Comparison of ENCODE assay signal across 8 cellular contexts in the genomic region with DNA sequence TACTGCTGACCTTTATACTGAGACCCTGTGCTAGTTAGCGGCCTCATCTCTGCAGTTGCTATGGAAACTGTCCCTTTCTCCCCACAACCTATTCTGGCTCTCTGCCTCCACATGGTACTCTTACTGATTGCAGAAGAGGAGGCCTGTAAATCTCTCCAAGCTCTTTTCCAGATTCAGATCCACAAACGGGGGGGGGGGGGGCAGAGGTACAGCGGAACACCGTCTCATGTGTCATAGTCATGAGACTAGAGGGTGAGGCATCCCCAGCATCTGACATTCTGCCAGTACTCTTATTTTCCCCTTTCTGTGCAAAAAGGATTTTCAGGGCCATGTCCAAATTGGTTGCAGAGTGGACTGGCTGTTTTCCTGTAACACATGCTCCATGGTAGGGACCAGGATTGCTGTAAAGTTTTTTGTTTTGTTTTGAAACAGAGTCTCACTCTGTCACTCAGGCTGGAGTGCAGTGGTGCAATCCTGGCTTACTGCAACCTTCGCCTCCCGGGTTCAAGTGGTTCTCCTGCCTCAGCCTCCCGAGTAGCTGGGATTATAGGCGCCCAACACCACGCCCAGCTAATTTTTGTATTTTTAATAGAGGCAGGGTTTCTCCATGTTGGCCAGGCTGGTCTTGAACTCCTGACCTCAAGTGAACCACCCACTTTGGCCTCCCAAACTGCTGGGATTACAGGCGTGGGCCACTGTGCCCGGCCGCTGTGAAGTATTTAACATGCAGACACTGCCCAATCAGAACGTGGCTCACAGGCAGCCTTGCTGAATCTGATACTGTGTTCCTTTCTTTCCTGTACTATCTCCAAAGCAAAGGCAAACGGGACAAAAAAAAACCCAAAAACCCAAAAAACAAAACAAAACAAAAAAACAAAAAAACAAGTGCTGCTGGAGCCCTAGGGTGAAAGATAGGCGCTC. TPM values are rescaled to one million over a fixed set of nuclear protein-coding genes. Genes with fewer than 3 reads are reported as not detected.
DNase-seq lines count a peak whose midpoint lies in the region; ATAC-seq and TF ChIP-seq lines count a peak whose summit lies in the region.

No MANE protein-coding gene starts in this region.

- peaks cover 12% of the 10 kb centered on the region for H3K27me3 Mint-ChIP-seq in activated T-helper 2 cell treated with anti-CD3 and anti-CD28 coated beads, Interferon-gamma antibody, Interleukin-2, Interleukin-4, amounts not matched to agents 10 μg/mL and 5 μg/mL and 100 μg/mL, durations not matched to agents 14 hours and 24 hours and 36 hours (ENCODE audit: low read depth)

- ATAC-seq in upper lobe of left lung (ENCODE audit: low FRiP score in 2 of 2) (no peak), HG02973 (IDR thresholded peaks at IDR 0.05; ENCODE audit: unreplicated experiment) (no peak)

- H3K4me1 ChIP-seq in cardiac muscle cell (ENCODE audit: low read depth) (peaks cover 20% of the 10 kb centered on the region), upper lobe of left lung (peaks cover 6 to 22% (median 13%) of the 10 kb centered on the region in 4 donors)

- H3K9me3 ChIP-seq in cardiac muscle cell (ENCODE audit: low read depth) (no peaks in the 10 kb centered on the region), upper lobe of left lung (no peaks in the 10 kb centered on the region)

- H3K9me3 Mint-ChIP-seq in activated T-helper 2 cell treated with anti-CD3 and anti-CD28 coated beads, Interferon-gamma antibody, Interleukin-2, Interleukin-4, amounts not matched to agents 10 μg/mL and 5 μg/mL and 100 μg/mL, durations not matched to agents 14 hours and 24 hours and 36 hours: no peaks in the 10 kb centered on the region

- TF ChIP-seq EP300 in upper lobe of left lung (IDR thresholded peaks at IDR 0.05): no peak

- 66 to 67% methylated on average over 15 of the region's 15 CpGs for WGBS in upper lobe of left lung, 2 donors

- peaks cover 6% of the 10 kb centered on the region for H3K36me3 Mint-ChIP-seq in activated T-helper 2 cell treated with anti-CD3 and anti-CD28 coated beads, Interferon-gamma antibody, Interleukin-2, Interleukin-4, amounts not matched to agents 10 μg/mL and 5 μg/mL and 100 μg/mL, durations not matched to agents 14 hours and 24 hours and 36 hours (ENCODE audit: low read depth)

- intact Hi-C loops in cardiac septum (cut with DNase I): no loop called here
- intact Hi-C loops in activated T-helper 2 cell treated with anti-CD3 and anti-CD28 coated beads, Interferon-gamma antibody, Interleukin-2, Interleukin-4, amounts not matched to agents 10 μg/mL and 5 μg/mL and 100 μg/mL, durations not matched to agents 14 hours and 24 hours and 36 hours (cut with micrococcal nuclease): no loop called here

- H3K27me3 ChIP-seq in cardiac muscle cell: no peaks in the 10 kb centered on the region
- no peaks in the 10 kb centered on the region for H3K27me3 ChIP-seq in upper lobe of left lung

- H3K36me3 ChIP-seq in cardiac muscle cell (no peaks in the 10 kb centered on the region), upper lobe of left lung (no peaks in the 10 kb centered on the region)

- no peak for TF ChIP-seq POLR2A in upper lobe of left lung (IDR thresholded peaks at IDR 0.05)

- DNase-seq in cardiac muscle cell (ENCODE audit: low read depth in 1 of 2, low spot score in 1 of 2) (peak in 1 of 2 donors; percentile 44), cardiac septum (ENCODE audit: low spot score) (no peak), iris pigment epithelial cell (ENCODE audit: low read depth) (peak; percentile 43), upper lobe of left lung (no peak)
- no peak for DNase-seq in activated T-helper 2 cell treated with anti-CD3 and anti-CD28 coated beads, Interferon-gamma antibody, Interleukin-2, Interleukin-4, amounts not matched to agents 10 μg/mL and 5 μg/mL and 100 μg/mL, durations not matched to agents 14 hours and 24 hours and 36 hours (ENCODE audit: low spot score)
- no peak for DNase-seq in NK-92 treated with Interleukin-12 subunit alpha and Interleukin-12 subunit beta, amount 100 ng/mL, for 24 hours (lab: John Stamatoyannopoulos, UW)
- DNase-seq in activated CD8-positive, alpha-beta memory T cell treated with anti-CD3 and anti-CD28 coated beads, Interleukin-2, amount 50 U/mL, for 4 hours: no peak

- H3K4me3 Mint-ChIP-seq in activated T-helper 2 cell treated with anti-CD3 and anti-CD28 coated beads, Interferon-gamma antibody, Interleukin-2, Interleukin-4, amounts not matched to agents 10 μg/mL and 5 μg/mL and 100 μg/mL, durations not matched to agents 14 hours and 24 hours and 36 hours (ENCODE audit: low read depth): peak overlapping the region; percentile 89

- TF ChIP-seq CTCF in cardiac muscle cell (IDR thresholded peaks at IDR 0.05; ENCODE audit: low read depth, low read length) (no peak), upper lobe of left lung (IDR thresholded peaks at IDR 0.05) (no peak)

- H3K27ac ChIP-seq in cardiac muscle cell: peak overlapping the region; percentile 89
- peak overlapping the region in 3 of 4 donors; percentile 75 to 80 (median 75) for H3K27ac ChIP-seq in upper lobe of left lung

- peak overlapping the region; percentile 49 for H3K4me3 ChIP-seq in cardiac muscle cell
- peak overlapping the region in 2 of 4 donors; percentile 64 to 76 for H3K4me3 ChIP-seq in upper lobe of left lung

- peak overlapping the region; percentile 89 for H3K27ac Mint-ChIP-seq in activated T-helper 2 cell treated with anti-CD3 and anti-CD28 coated beads, Interferon-gamma antibody, Interleukin-2, Interleukin-4, amounts not matched to agents 10 μg/mL and 5 μg/mL and 100 μg/mL, durations not matched to agents 14 hours and 24 hours and 36 hours

- H3K4me1 Mint-ChIP-seq in activated T-helper 2 cell treated with anti-CD3 and anti-CD28 coated beads, Interferon-gamma antibody, Interleukin-2, Interleukin-4, amounts not matched to agents 10 μg/mL and 5 μg/mL and 100 μg/mL, durations not matched to agents 14 hours and 24 hours and 36 hours (ENCODE audit: low read depth): peaks cover 41% of the 10 kb centered on the region

RNA-seq across cellular contexts. Expression of gene MAP1A, which starts 8.1 kb away (rescaled TPM):
- total RNA-seq in cardiac muscle cell: 30.6 TPM in 2 replicates
- 13.8 and 19.3 TPM in 2 replicates for polyA plus RNA-seq in cardiac muscle cell
- 182 TPM for total RNA-seq in cardiac septum
- 1.9 TPM in 2 replicates for total RNA-seq in activated T-helper 2 cell treated with anti-CD3 and anti-CD28 coated beads, Interferon-gamma antibody, Interleukin-2, Interleukin-4, amounts not matched to agents 10 μg/mL and 5 μg/mL and 100 μg/mL, durations not matched to agents 14 hours and 24 hours and 36 hours
- 1 to 10 TPM; 2.9 to 9.8 (median 6.1) TPM for total RNA-seq in upper lobe of left lung

RNA-seq across cellular contexts. Expression of gene TP53BP1, which starts 16.3 kb away (rescaled TPM):
- total RNA-seq in cardiac muscle cell: 72.1 and 84.1 TPM in 2 replicates
- polyA plus RNA-seq in cardiac muscle cell: 41.0 and 41.1 TPM in 2 replicates
- total RNA-seq in cardiac septum: 33.1 TPM
- 43.8 and 46.6 TPM in 2 replicates for total RNA-seq in activated T-helper 2 cell treated with anti-CD3 and anti-CD28 coated beads, Interferon-gamma antibody, Interleukin-2, Interleukin-4, amounts not matched to agents 10 μg/mL and 5 μg/mL and 100 μg/mL, durations not matched to agents 14 hours and 24 hours and 36 hours
- total RNA-seq in upper lobe of left lung: 100 to 1,000 TPM in 1 of 6 donors, 10 to 100 TPM in 5; 19.3 to 122 (median 28.7) TPM
